ENCODE assay signal across 16 cellular contexts in genomic region chr16:86199182-86199581, GRCh38.
"Had no signal": no experiment of that assay in that cellular context is flagged by ENCODE, and none has a peak within 500 bp of the region (broad histone marks: within the 10 kb centered on the region; RNA-seq: fewer than 3 reads in every experiment).

No MANE protein-coding gene starts in this region.

- H3K4me3 ChIP-seq: ascending aorta, dorsolateral prefrontal cortex, lung, thyroid gland had no signal

- ATAC-seq: activated CD8-positive, alpha-beta T cell treated with anti-CD3 and anti-CD28 coated beads for 36 hours; activated naive CD8-positive, alpha-beta T cell treated with anti-CD3 and anti-CD28 coated beads, Interleukin-2, amount 50 U/mL, for 24 hours; natural killer cell treated with Interleukin-12 subunit alpha and Interleukin-12 subunit beta and Interleukin-15 and Interleukin-18, amount 100 ng/mL, for 72 hours; stimulated activated naive CD8-positive, alpha-beta T cell treated with anti-CD3 and anti-CD28 coated beads, Interleukin-15, amount 100 ng/mL, for 72 hours had no signal

- DNase-seq: activated CD8-positive, alpha-beta memory T cell treated with anti-CD3 and anti-CD28 coated beads, Interleukin-2, amount 50 U/mL, for 48 hours; activated CD8-positive, alpha-beta T cell treated with anti-CD3 and anti-CD28 coated beads for 36 hours; activated naive CD4-positive, alpha-beta T cell treated with Interleukin-2 at 50 U/mL for 16 hours; activated naive CD8-positive, alpha-beta T cell treated with anti-CD3 and anti-CD28 coated beads, Interleukin-2, amount 50 U/mL, for 24 hours; dorsolateral prefrontal cortex; kidney glomerular epithelial cell; stimulated activated CD4-positive, alpha-beta T cell treated with anti-CD3 and anti-CD28 coated beads, Interleukin-15, amount 100 ng/mL, for 24 hours; stimulated activated CD4-positive, alpha-beta T cell treated with anti-CD3 and anti-CD28 coated beads, Interleukin-4, amount 100 ng/mL, for 24 hours; stimulated activated naive CD8-positive, alpha-beta T cell treated with anti-CD3 and anti-CD28 coated beads, Interleukin-15, amount 100 ng/mL, for 72 hours; thyroid gland had no signal

- H3K9me3 Mint-ChIP-seq: activated CD8-positive, alpha-beta T cell treated with anti-CD3 and anti-CD28 coated beads for 36 hours; activated naive CD8-positive, alpha-beta T cell treated with anti-CD3 and anti-CD28 coated beads, Interleukin-2, amount 50 U/mL, for 24 hours; activated T-helper 1 cell treated with anti-CD3 and anti-CD28 coated beads, Interleukin-12 subunit alpha, Interleukin-12 subunit beta, Interleukin-2, Interleukin-4 antibody, amounts not matched to agents 30 ng/mL and 10 ng/mL and 1 ng/mL, durations not matched to agents 14 hours and 24 hours and 36 hours; natural killer cell treated with Interleukin-12 subunit alpha and Interleukin-12 subunit beta and Interleukin-15 and Interleukin-18, amount 100 ng/mL, for 72 hours; stimulated activated naive CD8-positive, alpha-beta T cell treated with anti-CD3 and anti-CD28 coated beads, Interleukin-15, amount 100 ng/mL, for 72 hours had no signal

- H3K36me3 ChIP-seq: ascending aorta, thyroid gland had no signal

- H3K36me3 Mint-ChIP-seq: natural killer cell treated with Interleukin-12 subunit alpha and Interleukin-12 subunit beta and Interleukin-15 and Interleukin-18, amount 100 ng/mL, for 72 hours had no signal

- H3K27ac ChIP-seq: ascending aorta, dorsolateral prefrontal cortex, thyroid gland had no signal

- H3K27ac Mint-ChIP-seq: activated CD8-positive, alpha-beta T cell treated with anti-CD3 and anti-CD28 coated beads for 36 hours; activated naive CD8-positive, alpha-beta T cell treated with anti-CD3 and anti-CD28 coated beads, Interleukin-2, amount 50 U/mL, for 24 hours; activated T-helper 1 cell treated with anti-CD3 and anti-CD28 coated beads, Interleukin-12 subunit alpha, Interleukin-12 subunit beta, Interleukin-2, Interleukin-4 antibody, amounts not matched to agents 30 ng/mL and 10 ng/mL and 1 ng/mL, durations not matched to agents 14 hours and 24 hours and 36 hours; natural killer cell treated with Interleukin-12 subunit alpha and Interleukin-12 subunit beta and Interleukin-15 and Interleukin-18, amount 100 ng/mL, for 72 hours had no signal

- H3K4me1 ChIP-seq: ascending aorta, thyroid gland had no signal

- H3K9me3 ChIP-seq: ascending aorta, thyroid gland had no signal

- H3K4me3 Mint-ChIP-seq: activated CD8-positive, alpha-beta T cell treated with anti-CD3 and anti-CD28 coated beads for 36 hours; activated naive CD8-positive, alpha-beta T cell treated with anti-CD3 and anti-CD28 coated beads, Interleukin-2, amount 50 U/mL, for 24 hours; activated T-helper 1 cell treated with anti-CD3 and anti-CD28 coated beads, Interleukin-12 subunit alpha, Interleukin-12 subunit beta, Interleukin-2, Interleukin-4 antibody, amounts not matched to agents 30 ng/mL and 10 ng/mL and 1 ng/mL, durations not matched to agents 14 hours and 24 hours and 36 hours; natural killer cell treated with Interleukin-12 subunit alpha and Interleukin-12 subunit beta and Interleukin-15 and Interleukin-18, amount 100 ng/mL, for 72 hours; stimulated activated naive CD8-positive, alpha-beta T cell treated with anti-CD3 and anti-CD28 coated beads, Interleukin-15, amount 100 ng/mL, for 72 hours had no signal

- FAIRE-seq: bronchial epithelial cell, frontal cortex had no signal

- H3K27me3 ChIP-seq: thyroid gland had no signal

- H3K4me1 Mint-ChIP-seq: activated naive CD8-positive, alpha-beta T cell treated with anti-CD3 and anti-CD28 coated beads, Interleukin-2, amount 50 U/mL, for 24 hours; stimulated activated naive CD8-positive, alpha-beta T cell treated with anti-CD3 and anti-CD28 coated beads, Interleukin-15, amount 100 ng/mL, for 72 hours had no signal
